29 cellular contexts compared by ENCODE assay signal in the genomic region with DNA sequence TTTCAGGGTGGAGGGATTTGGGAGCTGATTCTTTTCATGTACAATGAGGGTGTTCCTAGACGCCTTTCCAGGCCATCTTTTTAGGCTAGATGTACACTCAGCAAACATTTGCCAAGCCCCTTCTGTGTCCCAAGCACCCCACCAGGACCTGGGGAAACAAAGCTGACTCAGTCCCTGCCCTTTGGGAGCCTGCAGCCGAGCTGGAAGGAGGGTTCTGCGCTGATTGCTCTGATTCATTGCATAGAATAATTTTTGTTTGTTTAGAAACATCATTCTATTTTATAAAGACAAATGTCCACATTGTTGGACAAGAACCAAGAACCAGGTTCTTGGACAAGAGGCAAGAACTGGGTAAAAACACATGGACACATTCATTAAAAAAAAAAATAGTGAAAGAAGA. TPM values are rescaled to one million over a fixed set of nuclear protein-coding genes. Genes with fewer than 3 reads are reported as not detected.
"Had no signal": no experiment of that assay in that cellular context is flagged by ENCODE, and none has a peak within 500 bp of the region (broad histone marks: within the 10 kb centered on the region; RNA-seq: fewer than 3 reads in every experiment).

No MANE protein-coding gene starts in this region.

- H3K4me3 ChIP-seq: SJSA1 had no signal

- H3K36me3 Mint-ChIP-seq: activated naive CD4-positive, alpha-beta T cell treated with anti-CD3 and anti-CD28 coated beads, Interleukin-2, amount 50 U/mL, for 72 hours; brain; WTC11 had no signal

- H3K27me3 ChIP-seq: SJSA1 had no signal

- H3K9me3 ChIP-seq: SJSA1, SK-N-SH had no signal

- H3K27me3 Mint-ChIP-seq: activated CD4-positive, alpha-beta T cell treated with anti-CD3 and anti-CD28 coated beads for 36 hours; activated CD4-positive, alpha-beta T cell treated with anti-CD3 and anti-CD28 coated beads, Interleukin-2, amount 10 ng/mL, durations not matched to agents 7 days and 5 days; activated T-cell treated with anti-CD3 and anti-CD28 coated beads, Interleukin-2, amount 50 U/mL, for 24 hours had no signal

- H3K27ac ChIP-seq: SJSA1 had no signal

- DNase-seq: activated CD4-positive, alpha-beta T cell treated with anti-CD3 and anti-CD28 coated beads for 36 hours; activated CD4-positive, alpha-beta T cell treated with anti-CD3 and anti-CD28 coated beads, Interleukin-2, amount 10 ng/mL, durations not matched to agents 7 days and 5 days; activated CD4-positive, alpha-beta T cell treated with anti-CD3 and anti-CD28 coated beads, Interleukin-2, amount 50 U/mL, for 48 hours; activated CD8-positive, alpha-beta T cell treated with anti-CD3 and anti-CD28 coated beads, Interleukin-2, amount 10 ng/mL, durations not matched to agents 7 days and 5 days; activated gamma-delta T cell; activated naive CD4-positive, alpha-beta T cell treated with anti-CD3 and anti-CD28 coated beads for 36 hours; activated T-cell treated with anti-CD3 and anti-CD28 coated beads, Interleukin-2, amount 50 U/mL, for 24 hours; anterior cingulate cortex; caudate nucleus; cerebellar nuclear complex; NCI-H1436 treated with DMSO at 0.1 percent for 48 hours; NCI-H1694 treated with DMSO at 0.1 percent for 48 hours; NCI-H2029; NCI-H345; NCI-H82; NK-92 treated with Interleukin-12 subunit alpha and Interleukin-12 subunit beta, amount 100 ng/mL, for 24 hours; SHP77; SK-N-SH had no signal

- H3K4me3 Mint-ChIP-seq: activated CD4-positive, alpha-beta T cell treated with anti-CD3 and anti-CD28 coated beads for 36 hours; activated CD4-positive, alpha-beta T cell treated with anti-CD3 and anti-CD28 coated beads, Interleukin-2, amount 10 ng/mL, durations not matched to agents 7 days and 5 days; activated CD8-positive, alpha-beta T cell treated with anti-CD3 and anti-CD28 coated beads, Interleukin-2, amount 10 ng/mL, durations not matched to agents 7 days and 5 days; activated naive CD4-positive, alpha-beta T cell treated with anti-CD3 and anti-CD28 coated beads for 36 hours; activated T-cell treated with anti-CD3 and anti-CD28 coated beads, Interleukin-2, amount 50 U/mL, for 24 hours; brain; T-helper 1 cell treated with Interleukin-12 subunit alpha and Interleukin-12 subunit beta and Interleukin-4 antibody, amounts not matched to agents 30 μg/mL and 1 μg/mL, for 36 hours; T-helper 2 cell treated with Interferon-gamma antibody and Interleukin-4, amounts not matched to agents 5 μg/mL and 100 μg/mL, for 36 hours; WTC11 had no signal

- H3K4me2 ChIP-seq: SK-N-SH had no signal

- H3K4me1 ChIP-seq: SJSA1 had no signal

- H3K36me3 ChIP-seq: SJSA1 had no signal

- H3K27ac Mint-ChIP-seq: activated CD4-positive, alpha-beta T cell treated with anti-CD3 and anti-CD28 coated beads for 36 hours; activated CD4-positive, alpha-beta T cell treated with anti-CD3 and anti-CD28 coated beads, Interleukin-2, amount 10 ng/mL, durations not matched to agents 7 days and 5 days; activated CD8-positive, alpha-beta T cell treated with anti-CD3 and anti-CD28 coated beads, Interleukin-2, amount 10 ng/mL, durations not matched to agents 7 days and 5 days; activated naive CD4-positive, alpha-beta T cell treated with anti-CD3 and anti-CD28 coated beads for 36 hours; activated naive CD4-positive, alpha-beta T cell treated with anti-CD3 and anti-CD28 coated beads, Interleukin-2, amount 50 U/mL, for 72 hours; activated T-cell treated with anti-CD3 and anti-CD28 coated beads, Interleukin-2, amount 50 U/mL, for 24 hours; activated T-helper 2 cell treated with anti-CD3 and anti-CD28 coated beads, Interferon-gamma antibody, Interleukin-2, Interleukin-4, amounts not matched to agents 10 μg/mL and 5 μg/mL and 100 μg/mL, durations not matched to agents 14 hours and 24 hours and 36 hours; T-helper 1 cell treated with Interleukin-12 subunit alpha and Interleukin-12 subunit beta and Interleukin-4 antibody, amounts not matched to agents 30 μg/mL and 1 μg/mL, for 36 hours; T-helper 2 cell treated with Interferon-gamma antibody and Interleukin-4, amounts not matched to agents 5 μg/mL and 100 μg/mL, for 36 hours; WTC11 had no signal

- H3K9me3 Mint-ChIP-seq: activated CD4-positive, alpha-beta T cell treated with anti-CD3 and anti-CD28 coated beads, Interleukin-2, amount 10 ng/mL, durations not matched to agents 7 days and 5 days; activated naive CD4-positive, alpha-beta T cell treated with anti-CD3 and anti-CD28 coated beads for 36 hours; activated naive CD4-positive, alpha-beta T cell treated with anti-CD3 and anti-CD28 coated beads, Interleukin-2, amount 50 U/mL, for 72 hours; activated T-cell treated with anti-CD3 and anti-CD28 coated beads, Interleukin-2, amount 50 U/mL, for 24 hours; activated T-helper 2 cell treated with anti-CD3 and anti-CD28 coated beads, Interferon-gamma antibody, Interleukin-2, Interleukin-4, amounts not matched to agents 10 μg/mL and 5 μg/mL and 100 μg/mL, durations not matched to agents 14 hours and 24 hours and 36 hours; T-helper 1 cell treated with Interleukin-12 subunit alpha and Interleukin-12 subunit beta and Interleukin-4 antibody, amounts not matched to agents 30 μg/mL and 1 μg/mL, for 36 hours; T-helper 2 cell treated with Interferon-gamma antibody and Interleukin-4, amounts not matched to agents 5 μg/mL and 100 μg/mL, for 36 hours; WTC11 had no signal

- H3K9ac ChIP-seq: SK-N-SH had no signal

- ATAC-seq: activated CD4-positive, alpha-beta T cell treated with anti-CD3 and anti-CD28 coated beads for 36 hours; activated CD4-positive, CD25-positive, alpha-beta regulatory T cell treated with anti-CD3 and anti-CD28 coated beads, Interleukin-2, amount 50 U/mL, for 24 hours; activated CD8-positive, alpha-beta T cell treated with anti-CD3 and anti-CD28 coated beads, Interleukin-2, amount 10 ng/mL, durations not matched to agents 7 days and 5 days; activated naive CD4-positive, alpha-beta T cell treated with anti-CD3 and anti-CD28 coated beads, Interleukin-2, amount 50 U/mL, for 72 hours had no signal

RNA-seq across cellular contexts. Expression of a gene that starts 16.7 kb away (rescaled TPM):
- total RNA-seq: activated CD4-positive, alpha-beta T cell treated with anti-CD3 and anti-CD28 coated beads for 36 hours; activated CD4-positive, alpha-beta T cell treated with anti-CD3 and anti-CD28 coated beads, Interleukin-2, amount 10 ng/mL, durations not matched to agents 7 days and 5 days; activated CD8-positive, alpha-beta T cell treated with anti-CD3 and anti-CD28 coated beads, Interleukin-2, amount 10 ng/mL, durations not matched to agents 7 days and 5 days; activated naive CD4-positive, alpha-beta T cell treated with anti-CD3 and anti-CD28 coated beads for 36 hours; activated naive CD4-positive, alpha-beta T cell treated with anti-CD3 and anti-CD28 coated beads, Interleukin-2, amount 50 U/mL, for 72 hours; activated T-helper 2 cell treated with anti-CD3 and anti-CD28 coated beads, Interferon-gamma antibody, Interleukin-2, Interleukin-4, amounts not matched to agents 10 μg/mL and 5 μg/mL and 100 μg/mL, durations not matched to agents 14 hours and 24 hours and 36 hours; NCI-H460; OCI-LY7; SJSA1 had no signal

RNA-seq across cellular contexts. Expression of a gene that starts 34.8 kb away (rescaled TPM):
- total RNA-seq: activated CD4-positive, alpha-beta T cell treated with anti-CD3 and anti-CD28 coated beads for 36 hours; activated CD4-positive, alpha-beta T cell treated with anti-CD3 and anti-CD28 coated beads, Interleukin-2, amount 10 ng/mL, durations not matched to agents 7 days and 5 days; activated CD8-positive, alpha-beta T cell treated with anti-CD3 and anti-CD28 coated beads, Interleukin-2, amount 10 ng/mL, durations not matched to agents 7 days and 5 days; activated naive CD4-positive, alpha-beta T cell treated with anti-CD3 and anti-CD28 coated beads for 36 hours; activated naive CD4-positive, alpha-beta T cell treated with anti-CD3 and anti-CD28 coated beads, Interleukin-2, amount 50 U/mL, for 72 hours; activated T-helper 2 cell treated with anti-CD3 and anti-CD28 coated beads, Interferon-gamma antibody, Interleukin-2, Interleukin-4, amounts not matched to agents 10 μg/mL and 5 μg/mL and 100 μg/mL, durations not matched to agents 14 hours and 24 hours and 36 hours; MCF 10A; NCI-H460; OCI-LY7; SJSA1 had no signal

RNA-seq across cellular contexts. Expression of a gene that starts 58.9 kb away (rescaled TPM):
- total RNA-seq: activated CD4-positive, alpha-beta T cell treated with anti-CD3 and anti-CD28 coated beads for 36 hours; activated CD4-positive, alpha-beta T cell treated with anti-CD3 and anti-CD28 coated beads, Interleukin-2, amount 10 ng/mL, durations not matched to agents 7 days and 5 days; activated CD8-positive, alpha-beta T cell treated with anti-CD3 and anti-CD28 coated beads, Interleukin-2, amount 10 ng/mL, durations not matched to agents 7 days and 5 days; activated naive CD4-positive, alpha-beta T cell treated with anti-CD3 and anti-CD28 coated beads for 36 hours; activated naive CD4-positive, alpha-beta T cell treated with anti-CD3 and anti-CD28 coated beads, Interleukin-2, amount 50 U/mL, for 72 hours; activated T-helper 2 cell treated with anti-CD3 and anti-CD28 coated beads, Interferon-gamma antibody, Interleukin-2, Interleukin-4, amounts not matched to agents 10 μg/mL and 5 μg/mL and 100 μg/mL, durations not matched to agents 14 hours and 24 hours and 36 hours; MCF 10A; NCI-H460; SJSA1 had no signal
- polyA plus RNA-seq: SK-N-SH had no signal
